In the genomic region with DNA sequence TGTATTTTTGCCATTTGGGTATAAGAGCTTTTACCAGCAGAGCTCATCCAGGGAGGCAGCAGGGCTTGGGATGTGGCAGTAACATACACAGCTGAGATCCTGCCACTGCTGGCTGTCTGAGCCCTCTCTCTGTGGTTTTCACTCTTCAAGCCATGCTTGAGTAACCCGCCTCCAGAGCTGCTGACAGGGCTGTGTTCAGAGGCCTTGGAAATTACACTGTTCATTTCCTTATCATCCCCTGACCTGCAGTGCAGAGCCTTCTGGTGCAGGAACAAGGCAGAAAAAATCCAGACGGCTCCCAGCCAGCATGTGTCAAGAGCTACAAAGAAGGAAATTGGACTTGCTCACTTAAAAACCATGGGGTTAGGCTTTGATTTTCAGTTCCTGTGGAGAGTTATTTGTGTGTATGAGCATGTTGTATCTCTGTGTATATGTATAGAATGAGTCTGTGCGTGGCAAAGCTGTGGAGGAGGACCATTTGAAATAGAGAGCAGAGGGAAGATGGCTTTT, we compare ENCODE assay signal across 9 cellular contexts. TPM values are rescaled to one million over a fixed set of nuclear protein-coding genes. Genes with fewer than 3 reads are reported as not detected.
DNase-seq lines count a peak whose midpoint lies in the region; ATAC-seq and TF ChIP-seq lines count a peak whose summit lies in the region.
"Had no signal": no experiment of that assay in that cellular context is flagged by ENCODE, and none has a peak within 500 bp of the region (broad histone marks: within the 10 kb centered on the region; RNA-seq: fewer than 3 reads in every experiment).

No MANE protein-coding gene starts in this region.

- no peak overlapping the region for H3K4me3 ChIP-seq in DND-41 (ENCODE audit: low read depth in 1 of 2, low read length in 2 of 2)
- H3K4me3 ChIP-seq: suprapubic skin had no signal

- H3K4me2 ChIP-seq in DND-41 (ENCODE audit: insufficient read depth, low read length) = no peak overlapping the region

- TF ChIP-seq CTCF in DND-41 (IDR thresholded peaks at IDR 0.05; ENCODE audit: borderline replicate concordance, extremely low read depth, low read length, poor library complexity, severe bottlenecking) (no peak), glutamatergic neuron (IDR thresholded peaks at IDR 0.05; ENCODE audit: partially characterized antibody, unreplicated experiment) (no peak), type B pancreatic cell (conservative IDR thresholded peaks at IDR 0.05) (no peak)

- peaks cover 14% of the 10 kb centered on the region for H3K36me3 ChIP-seq in DND-41 (ENCODE audit: insufficient read depth, low read length)

- H3K9me3 ChIP-seq in DND-41 (ENCODE audit: insufficient read depth, low read length, severe bottlenecking) = no peaks in the 10 kb centered on the region
- H3K9me3 ChIP-seq: suprapubic skin had no signal

- intact Hi-C loops in posterior cingulate gyrus (cut with DNase I) = no loop called here

- no peaks in the 10 kb centered on the region for H3K9me3 Mint-ChIP-seq in activated T-cell treated with anti-CD3 and anti-CD28 coated beads, Interleukin-2, amount 50 U/mL, for 4 hours
- no peaks in the 10 kb centered on the region for H3K9me3 Mint-ChIP-seq in glutamatergic neuron (ENCODE audit: unreplicated experiment)
- H3K9me3 Mint-ChIP-seq in type B pancreatic cell = no peaks in the 10 kb centered on the region

- H2AFZ ChIP-seq in DND-41 (ENCODE audit: low read depth, low read length) = no peak overlapping the region

- H3K79me2 ChIP-seq in DND-41 (ENCODE audit: insufficient read depth, low read length) = peaks cover 73% of the 10 kb centered on the region

- peak overlapping the region; percentile 45; the same call in 1 of the 2 replicates for H3K27ac ChIP-seq in DND-41 (ENCODE audit: low read length)
- H3K27ac ChIP-seq: suprapubic skin had no signal

- H3K27me3 Mint-ChIP-seq in activated T-cell treated with anti-CD3 and anti-CD28 coated beads, Interleukin-2, amount 50 U/mL, for 4 hours (ENCODE audit: low read depth) = no peaks in the 10 kb centered on the region
- H3K27me3 Mint-ChIP-seq in glutamatergic neuron (ENCODE audit: unreplicated experiment) (no peaks in the 10 kb centered on the region), type B pancreatic cell (no peaks in the 10 kb centered on the region)

- peaks cover 34% of the 10 kb centered on the region for H3K4me1 ChIP-seq in DND-41 (ENCODE audit: insufficient read depth, low read length)

- H4K20me1 ChIP-seq in DND-41 (ENCODE audit: insufficient read depth, low read length) = peaks cover 4% of the 10 kb centered on the region; the same call in 1 of the 2 replicates

- peaks cover 76% of the 10 kb centered on the region for H3K4me1 Mint-ChIP-seq in activated T-cell treated with anti-CD3 and anti-CD28 coated beads, Interleukin-2, amount 50 U/mL, for 4 hours (ENCODE audit: low read depth)
- H3K4me1 Mint-ChIP-seq in glutamatergic neuron (ENCODE audit: low read depth, unreplicated experiment) = peaks cover 34% of the 10 kb centered on the region
- H3K4me1 Mint-ChIP-seq in type B pancreatic cell (ENCODE audit: unreplicated experiment) = peaks cover 46% of the 10 kb centered on the region

- peak overlapping the region; percentile 79 for H3K27ac Mint-ChIP-seq in glutamatergic neuron (ENCODE audit: unreplicated experiment)
- H3K27ac Mint-ChIP-seq in type B pancreatic cell = peak overlapping the region; percentile 85

- DNase-seq in DND-41 (peak; percentile 64), NAMALWA (ENCODE audit: low spot score) (peak; percentile 74), glutamatergic neuron (peak; percentile 35), posterior cingulate gyrus (peak in 9 of 10 donors; percentile 32 to 91 (median 48)), type B pancreatic cell (ENCODE audit: extremely low spot score, unreplicated experiment) (no peak), NCI-H1436 (lab: John Stamatoyannopoulos, UW) (no peak)
- peak; percentile 34 for DNase-seq in activated T-cell treated with anti-CD3 and anti-CD28 coated beads, Interleukin-2, amount 50 U/mL, for 4 hours

- ATAC-seq in DND-41 (ENCODE audit: insufficient read depth, low read depth) = peak; percentile 87
- ATAC-seq in GM21390 (IDR thresholded peaks at IDR 0.05; ENCODE audit: unreplicated experiment) = peak; percentile 72
- peak; percentile 89 to 92 for ATAC-seq in activated T-cell treated with anti-CD3 and anti-CD28 coated beads, Interleukin-2, amount 50 U/mL, for 4 hours

- H3K9ac ChIP-seq in DND-41 (ENCODE audit: low read depth, low read length) = no peak overlapping the region

- H3K27me3 ChIP-seq in DND-41 (ENCODE audit: insufficient read depth, low read length, poor library complexity) = no peaks in the 10 kb centered on the region
- H3K27me3 ChIP-seq: suprapubic skin had no signal

- peaks cover 9% of the 10 kb centered on the region for H3K36me3 Mint-ChIP-seq in activated T-cell treated with anti-CD3 and anti-CD28 coated beads, Interleukin-2, amount 50 U/mL, for 4 hours (ENCODE audit: insufficient read depth)
- no peaks in the 10 kb centered on the region for H3K36me3 Mint-ChIP-seq in glutamatergic neuron (ENCODE audit: unreplicated experiment)
- peaks cover 6% of the 10 kb centered on the region for H3K36me3 Mint-ChIP-seq in type B pancreatic cell

- H3K4me3 Mint-ChIP-seq in activated T-cell treated with anti-CD3 and anti-CD28 coated beads, Interleukin-2, amount 50 U/mL, for 4 hours = peak overlapping the region; percentile 39
- no peak overlapping the region for H3K4me3 Mint-ChIP-seq in glutamatergic neuron (ENCODE audit: unreplicated experiment)
- peak overlapping the region; percentile 65 for H3K4me3 Mint-ChIP-seq in type B pancreatic cell

RNA-seq across cellular contexts. Expression of a gene that starts 47.0 kb away (rescaled TPM):
- total RNA-seq in activated T-cell treated with anti-CD3 and anti-CD28 coated beads, Interleukin-2, amount 50 U/mL, for 4 hours = 10 to 100 TPM; 26.9 to 34.1 (median 28.3) TPM
- total RNA-seq in glutamatergic neuron (ENCODE audit: unreplicated experiment) (80.5 TPM), type B pancreatic cell (ENCODE audit: low replicate concordance) (51.5 and 53.1 TPM in 2 replicates)

Comparison
In these comparisons a context has a peak if more than half of its experiments do, and no peak if none do; other contexts are left out.
1. DNase-seq: peak in DND-41 (single experiment), NAMALWA (single experiment), activated T-cell treated with anti-CD3 and anti-CD28 coated beads, Interleukin-2, amount 50 U/mL, for 4 hours (single experiment), glutamatergic neuron (single experiment) and posterior cingulate gyrus (9 of 10); none in type B pancreatic cell (single experiment) and NCI-H1436 (single experiment).
2. Peak in every context shown above with its lines, with median percentiles within 50 percentile points of each other: ATAC-seq.